16 cellular contexts compared by ENCODE assay signal in the genomic region with DNA sequence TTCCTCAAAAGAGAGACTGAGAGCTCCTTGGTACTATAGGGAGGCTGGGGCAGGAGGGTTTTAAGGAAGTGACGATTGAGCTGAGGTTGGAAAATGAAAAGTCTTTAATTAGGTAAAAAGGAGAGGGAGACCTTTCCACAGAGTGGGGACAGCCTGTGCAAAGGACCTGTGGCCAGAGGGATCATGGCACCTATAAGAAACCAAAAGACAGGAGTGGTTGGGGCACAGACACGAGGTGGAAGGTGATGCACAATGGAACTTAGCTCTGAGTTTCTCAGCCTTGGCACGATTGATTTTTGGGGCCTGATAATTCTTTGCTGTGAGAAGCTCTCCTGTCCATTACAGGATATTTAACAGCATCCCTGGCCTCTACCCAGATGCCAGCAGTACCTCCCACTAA.
DNase-seq lines count a peak whose midpoint lies in the region; ATAC-seq, FAIRE-seq and TF ChIP-seq lines count a peak whose summit lies in the region.
"Had no signal": no experiment of that assay in that cellular context is flagged by ENCODE, and none has a peak within 500 bp of the region (broad histone marks: within the 10 kb centered on the region; RNA-seq: fewer than 3 reads in every experiment).

No MANE protein-coding gene starts in this region.

- intact Hi-C loops in HepG2 (cut with micrococcal nuclease; ENCODE audit: unreplicated experiment): loop anchor here (1.0 to 5.0 kb wide), 2 partner anchors 48 to 147 kb away; partner anchors contain the start of gene CD164
- intact Hi-C loops in right lobe of liver (cut with DNase I): no loop called here
- intact Hi-C loops in left ventricle myocardium inferior (cut with micrococcal nuclease): no loop called here

- CTCF ChIA-PET in HepG2 (lab: Yijun Ruan, JAX; ENCODE audit: low intra/inter-chr PET ratio, low total read pairs): no interaction called here

- no peak for FAIRE-seq in HepG2 (lab: Jason Lieb, UNC)
- FAIRE-seq: D721Med had no signal

- H3K9me3 ChIP-seq in HepG2 (ENCODE audit: low read length): no peaks in the 10 kb centered on the region
- no peaks in the 10 kb centered on the region for H3K9me3 ChIP-seq in right lobe of liver
- H3K9me3 ChIP-seq in left ventricle myocardium inferior (replicated peaks): no peaks in the 10 kb centered on the region
- H3K9me3 ChIP-seq: MG63 had no signal

- ATAC-seq in HepG2 (no peak), right lobe of liver (no peak), HG02870 (IDR thresholded peaks at IDR 0.05; ENCODE audit: unreplicated experiment) (no peak)

- peaks cover 37% of the 10 kb centered on the region for H3K4me1 ChIP-seq in HepG2 (ENCODE audit: insufficient read depth, low read length)
- no peaks in the 10 kb centered on the region for H3K4me1 ChIP-seq in right lobe of liver
- H3K4me1 ChIP-seq in left ventricle myocardium inferior: peaks cover 23% of the 10 kb centered on the region
- H3K4me1 ChIP-seq: SJCRH30 had no signal

- peak overlapping the region; percentile 73 to 91 (median 86) for H3K27ac Mint-ChIP-seq in immature natural killer cell
- H3K27ac Mint-ChIP-seq: HFFc6 had no signal

- DNase-seq in HepG2 (ENCODE audit: low spot score) (no peak), right lobe of liver (no peak), MV-4-11 (lab: John Stamatoyannopoulos, UW) (peak; percentile 45), immature natural killer cell (no peak), left ventricle myocardium inferior (no peak), NCI-H748 (lab: John Stamatoyannopoulos, UW; ENCODE audit: unreplicated experiment) (no peak)
- DNase-seq: HFFc6, IMR-90, MG63, NCI-H1105 treated with DMSO at 0.1 percent for 48 hours, NCI-H1694 treated with DMSO at 0.1 percent for 48 hours, SJCRH30 had no signal

- no peaks in the 10 kb centered on the region for H3K79me2 ChIP-seq in HepG2 (ENCODE audit: insufficient read depth, low read length)

- H2AFZ ChIP-seq in HepG2 (ENCODE audit: low read length): no peak overlapping the region

- H3K27ac ChIP-seq in HepG2 (ENCODE audit: extremely low read length, insufficient read depth, low read length): no peak overlapping the region
- no peak overlapping the region for H3K27ac ChIP-seq in right lobe of liver
- H3K27ac ChIP-seq in left ventricle myocardium inferior (replicated peaks): no peak overlapping the region
- H3K27ac ChIP-seq: HL-60, SJCRH30 had no signal

- H3K27me3 ChIP-seq in HepG2 (ENCODE audit: control insufficient read depth in 1 of 2, insufficient read depth in 2 of 2, low read length in 2 of 2) (no peaks in the 10 kb centered on the region), right lobe of liver (no peaks in the 10 kb centered on the region), left ventricle myocardium inferior (ENCODE audit: low read depth) (no peaks in the 10 kb centered on the region)
- H3K27me3 ChIP-seq: BLaER1 treated with 17β-estradiol and CSF1 and Interleukin-3, amounts not matched to agents 10 nM and 100 nM; MG63; SJCRH30 had no signal

- H3K36me3 Mint-ChIP-seq in immature natural killer cell: peaks cover 0 to 24% (median 4%) of the 10 kb centered on the region in 3 donors

- peaks cover 41 to 44% of the 10 kb centered on the region in 2 donors for H3K4me1 Mint-ChIP-seq in immature natural killer cell

- TF ChIP-seq CTCF in HepG2 (CRISPR knock-in tag; IDR thresholded peaks at IDR 0.05) (no peak), right lobe of liver (IDR thresholded peaks at IDR 0.05) (no peak), left ventricle myocardium inferior (IDR thresholded peaks at IDR 0.05; ENCODE audit: borderline replicate concordance) (no peak)

- POLR2A ChIA-PET in HepG2 (lab: Yijun Ruan, JAX): no interaction called here

- peaks cover 0 to 6% (median 0%) of the 10 kb centered on the region in 6 donors for H3K9me3 Mint-ChIP-seq in immature natural killer cell
- H3K9me3 Mint-ChIP-seq: HFFc6 had no signal

- no peaks in the 10 kb centered on the region for H3K36me3 ChIP-seq in HepG2 (replicated peaks in 1 of 2; ENCODE audit: control insufficient read depth in 1 of 2, insufficient read depth in 2 of 2, low read length in 2 of 2)
- H3K36me3 ChIP-seq in right lobe of liver: no peaks in the 10 kb centered on the region
- H3K36me3 ChIP-seq in left ventricle myocardium inferior: no peaks in the 10 kb centered on the region
- H3K36me3 ChIP-seq: BLaER1 treated with 17β-estradiol and CSF1 and Interleukin-3, amounts not matched to agents 10 nM and 100 nM; MG63; SJCRH30 had no signal

- in situ Hi-C loops in HepG2 (cut with HindIII; ENCODE audit: extremely low pct_ligation_motif_present, low pct_unique_long_range_greater_than_20kb): no loop called here

- no peak for TF ChIP-seq RAD21 in HepG2 (CRISPR knock-in tag; IDR thresholded peaks at IDR 0.05)

- no peaks in the 10 kb centered on the region for H4K20me1 ChIP-seq in HepG2 (ENCODE audit: insufficient read depth, low read length)
- H4K20me1 ChIP-seq: BLaER1 treated with 17β-estradiol and CSF1 and Interleukin-3, amounts not matched to agents 10 nM and 100 nM had no signal

- no peak overlapping the region for H3K4me3 ChIP-seq in HepG2 (replicated peaks in 1 of 3; ENCODE audit: insufficient read depth in 1 of 3, low read depth in 2 of 3, low read length in 3 of 3)
- no peak overlapping the region for H3K4me3 ChIP-seq in right lobe of liver
- no peak overlapping the region for H3K4me3 ChIP-seq in left ventricle myocardium inferior
- H3K4me3 ChIP-seq: BLaER1 treated with 17β-estradiol and CSF1 and Interleukin-3, amounts not matched to agents 10 nM and 100 nM; MG63; SJCRH30 had no signal

- no peak overlapping the region for H3K9ac ChIP-seq in HepG2 (ENCODE audit: insufficient read depth, low read depth, low read length)
- H3K9ac ChIP-seq: BLaER1 treated with 17β-estradiol and CSF1 and Interleukin-3, amounts not matched to agents 10 nM and 100 nM had no signal

- H3K27me3 Mint-ChIP-seq in immature natural killer cell (ENCODE audit: low read depth in 3 of 3): no peaks in the 10 kb centered on the region

- H3K4me3 Mint-ChIP-seq in immature natural killer cell: peak overlapping the region in 1 of 5 donors; percentile 69
- H3K4me3 Mint-ChIP-seq: HFFc6 had no signal

- no TSS peak for BruUV-seq in HepG2 (replicated peaks; lab: Mats Ljungman, UMichigan)

- 13% methylated on average over 3 of the region's 3 CpGs for WGBS in HepG2 (ENCODE audit: low lambda C conversion rate)
- 85% methylated on average over 2 of the region's 3 CpGs for WGBS in right lobe of liver (ENCODE audit: insufficient coverage, low coverage, low lambda C conversion rate, missing lambda C conversion rate)

- H3K4me2 ChIP-seq in HepG2 (ENCODE audit: low read depth, low read length): no peak overlapping the region

- TF ChIP-seq EP300 in HepG2 (IDR thresholded peaks at IDR 0.05; ENCODE audit: low read depth in 2 of 2, low read length in 2 of 2) (no peak), HepG2 (CRISPR knock-in tag; IDR thresholded peaks at IDR 0.05; ENCODE audit: borderline replicate concordance) (no peak)

- no peak for TF ChIP-seq POLR2A in HepG2 (IDR thresholded peaks at IDR 0.05; ENCODE audit: insufficient read depth in 1 of 2, low read depth in 2 of 2, low read length in 2 of 2)
- TF ChIP-seq POLR2A in right lobe of liver (IDR thresholded peaks at IDR 0.05): no peak

TF ChIP-seq in HepG2, 621 proteins besides CTCF, POLR2A, EP300 and RAD21:
- TF ChIP-seq ZMYM3 (CRISPR knock-in tag; IDR thresholded peaks at IDR 0.05) (0 out of 2 replicates have a peak, but pooled peaks have one; percentile 26), ZNF556 (CRISPR knock-in tag; IDR thresholded peaks at IDR 0.05; ENCODE audit: borderline replicate concordance) (no peak), CREM (IDR thresholded peaks at IDR 0.05) (no peak), CREM (CRISPR knock-in tag; IDR thresholded peaks at IDR 0.05) (no peak)
